Comparison of ENCODE assay signal across 18 cellular contexts in genomic region chr1:87150143-87150542, GRCh38.
"Had no signal": no experiment of that assay in that cellular context is flagged by ENCODE, and none has a peak within 500 bp of the region (broad histone marks: within the 10 kb centered on the region; RNA-seq: fewer than 3 reads in every experiment).

No MANE protein-coding gene starts in this region.

- ATAC-seq: gastroesophageal sphincter; heart right ventricle; left lobe of liver; naive thymus-derived CD4-positive, alpha-beta T cell; stimulated activated naive B cell treated with anti-CD40 and anti-IgM and Interleukin-4, amounts not matched to agents 10 μg/mL and 1 μg/mL and 100 μg/mL, for 72 hours had no signal

- H3K4me3 ChIP-seq: gastroesophageal sphincter, heart right ventricle, pancreas, tibial artery had no signal

- H3K9me3 ChIP-seq: gastroesophageal sphincter, heart right ventricle, pancreas, tibial artery had no signal

- H3K27me3 ChIP-seq: brain microvascular endothelial cell, gastroesophageal sphincter, heart right ventricle, pancreas, tibial artery had no signal

- H3K36me3 ChIP-seq: brain microvascular endothelial cell, gastroesophageal sphincter, heart right ventricle, pancreas, tibial artery had no signal

- H3K4me1 ChIP-seq: pancreas had no signal

- DNase-seq: activated CD4-positive, alpha-beta T cell treated with anti-CD3 and anti-CD28 coated beads, Interleukin-2, amount 10 ng/mL, durations not matched to agents 7 days and 5 days; activated CD4-positive, CD25-positive, alpha-beta regulatory T cell; activated CD8-positive, alpha-beta memory T cell treated with anti-CD3 and anti-CD28 coated beads, Interleukin-2, amount 50 U/mL, for 48 hours; activated gamma-delta T cell treated with Interleukin-2 at 50 U/mL for 16 hours; activated naive CD8-positive, alpha-beta T cell treated with anti-CD3 and anti-CD28 coated beads for 36 hours; brain microvascular endothelial cell; cortex of kidney; effector memory CD4-positive, alpha-beta T cell; heart right ventricle; naive thymus-derived CD4-positive, alpha-beta T cell; pancreas; stimulated activated CD4-positive, alpha-beta T cell treated with anti-CD3 and anti-CD28 coated beads, Interleukin-4, amount 100 ng/mL, for 1 hour; stimulated activated naive B cell treated with anti-CD40 and anti-IgM and Interleukin-4, amounts not matched to agents 10 μg/mL and 1 μg/mL and 100 μg/mL, for 72 hours; tibial artery had no signal

- H3K27ac ChIP-seq: brain microvascular endothelial cell, epithelial cell of prostate, pancreas, tibial artery had no signal

- FAIRE-seq: islet of Langerhans, pancreas had no signal
